ENCODE assay signal across 16 cellular contexts in the genomic region with DNA sequence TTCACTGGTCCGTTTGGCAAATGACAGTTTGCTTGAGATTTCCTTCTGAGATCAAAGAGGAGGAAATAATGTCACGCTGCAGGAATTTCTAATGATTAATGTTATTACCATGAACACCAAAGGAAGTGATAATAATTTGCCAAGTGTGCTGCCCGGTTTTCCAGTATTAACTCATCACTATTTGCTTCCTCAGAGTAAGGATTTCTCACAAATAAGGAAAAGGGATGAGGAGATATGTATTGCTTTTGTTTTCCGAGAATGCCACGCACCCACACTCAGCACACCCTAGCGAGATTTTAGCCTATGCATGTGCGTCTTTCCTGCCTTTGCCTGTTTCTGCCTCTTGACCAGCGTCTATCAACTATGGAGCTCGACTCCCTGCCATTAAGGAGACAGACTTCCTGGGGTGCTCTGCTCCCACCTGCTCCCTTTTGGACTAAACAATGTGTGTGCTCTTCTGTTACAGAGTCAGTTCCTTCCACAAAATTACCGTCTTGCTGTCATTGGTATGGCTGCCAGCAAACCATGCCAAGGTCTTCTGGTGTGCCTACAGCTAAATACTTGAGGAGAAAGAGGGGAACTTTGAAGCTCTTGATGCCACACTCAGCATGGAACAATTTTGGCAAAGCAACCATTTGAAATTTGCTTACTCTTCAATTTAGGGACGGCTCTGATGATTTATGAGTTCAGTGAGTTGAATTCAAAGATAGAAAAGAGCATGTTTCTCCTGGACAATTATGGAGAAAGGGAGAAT.
DNase-seq lines count a peak whose midpoint lies in the region; ATAC-seq, FAIRE-seq and TF ChIP-seq lines count a peak whose summit lies in the region.
"Had no signal": no experiment of that assay in that cellular context is flagged by ENCODE, and none has a peak within 500 bp of the region (broad histone marks: within the 10 kb centered on the region; RNA-seq: fewer than 3 reads in every experiment).

No MANE protein-coding gene starts in this region.

- no peak overlapping the region for H2BK12ac ChIP-seq in H1 (ENCODE audit: low read depth, low read length)

- no peaks in the 10 kb centered on the region for H3K9me3 ChIP-seq in H1 (ENCODE audit: insufficient read depth in 2 of 2, low read depth in 1 of 2, low read length in 1 of 2)
- no peaks in the 10 kb centered on the region for H3K9me3 ChIP-seq in osteoblast (ENCODE audit: low read depth, low read length)
- H3K9me3 ChIP-seq: esophagus muscularis mucosa had no signal

- no peak overlapping the region for H2AK5ac ChIP-seq in H1 (ENCODE audit: low read depth, low read length)

- CTCF ChIA-PET in H1 (lab: Charles Lee; ENCODE audit: partially characterized antibody) = no interaction called here

- TF ChIP-seq EP300 in H1 (IDR thresholded peaks at IDR 0.05; ENCODE audit: borderline replicate concordance in 1 of 2, low read depth in 2 of 2, low read length in 2 of 2) = no peak

- H3K18ac ChIP-seq in H1 (ENCODE audit: extremely low read depth, low read length) = no peak overlapping the region

- TF ChIP-seq CTCF in H1 (IDR thresholded peaks at IDR 0.05; ENCODE audit: control extremely low read depth in 1 of 3, insufficient read depth in 1 of 3, low read depth in 1 of 3, low read length in 3 of 3) (no peak), osteoblast (IDR thresholded peaks at IDR 0.05; ENCODE audit: extremely low read depth, low read depth, low read length) (no peak)

- POLR2A ChIA-PET in H1 (lab: Charles Lee; ENCODE audit: partially characterized antibody) = no interaction called here

- H2BK5ac ChIP-seq in H1 (ENCODE audit: low read depth, low read length) = no peak overlapping the region

- TF ChIP-seq POLR2A in H1 (IDR thresholded peaks at IDR 0.05; ENCODE audit: control extremely low read depth in 1 of 2, low read depth in 2 of 2, low read length in 2 of 2) = no peak

- H3K9ac ChIP-seq in H1 (replicated peaks in 1 of 4; ENCODE audit: extremely low read depth in 1 of 4, low read depth in 3 of 4, low read length in 3 of 4) = no peak overlapping the region

- H3K4ac ChIP-seq in H1 (replicated peaks; ENCODE audit: insufficient read length, low read depth, low read length) = no peak overlapping the region

- H3K27me3 ChIP-seq in H1 (replicated peaks in 1 of 4; ENCODE audit: control insufficient read depth in 3 of 4, extremely low read depth in 1 of 4, insufficient read depth in 3 of 4, low read length in 3 of 4) (no peaks in the 10 kb centered on the region), osteoblast (ENCODE audit: insufficient read depth, low read length) (no peaks in the 10 kb centered on the region)
- H3K27me3 ChIP-seq: esophagus muscularis mucosa had no signal

- H3K79me1 ChIP-seq in H1 (ENCODE audit: low read depth, low read length) = no peaks in the 10 kb centered on the region

- H2BK15ac ChIP-seq in H1 (ENCODE audit: low read length) = no peak overlapping the region

- no peak overlapping the region for H3K4me3 ChIP-seq in H1 (ENCODE audit: extremely low read depth in 1 of 4, insufficient read depth in 2 of 4, low read depth in 3 of 4, low read length in 4 of 4)
- peak overlapping the region; percentile 9 for H3K4me3 ChIP-seq in osteoblast (ENCODE audit: insufficient read depth, low read length)
- H3K4me3 ChIP-seq: esophagus muscularis mucosa had no signal

- H4K5ac ChIP-seq in H1 (ENCODE audit: insufficient read length, low read depth, low read length) = no peak overlapping the region

- no peaks in the 10 kb centered on the region for H4K20me1 ChIP-seq in H1 (replicated peaks in 1 of 2; ENCODE audit: control insufficient read depth in 1 of 2, insufficient read depth in 2 of 2, low read length in 2 of 2)
- H4K20me1 ChIP-seq in osteoblast (ENCODE audit: insufficient read depth, low read length) = no peaks in the 10 kb centered on the region

- H3K36me3 ChIP-seq in H1 (ENCODE audit: control insufficient read depth in 2 of 4, insufficient read depth in 4 of 4, low read length in 3 of 4) = no peaks in the 10 kb centered on the region
- H3K36me3 ChIP-seq in osteoblast (ENCODE audit: insufficient read depth, low read length) = no peaks in the 10 kb centered on the region
- H3K36me3 ChIP-seq: esophagus muscularis mucosa had no signal

- H3K4me1 ChIP-seq in H1 (replicated peaks in 1 of 4; ENCODE audit: control insufficient read depth in 3 of 4, insufficient read depth in 4 of 4, low read length in 3 of 4) = no peaks in the 10 kb centered on the region; a peak in 1 of 7 replicates
- H3K4me1 ChIP-seq in osteoblast (ENCODE audit: insufficient read depth, low read length) = peaks cover 27% of the 10 kb centered on the region

- no peak overlapping the region for H2BK120ac ChIP-seq in H1 (replicated peaks; ENCODE audit: low read depth, low read length)

- no peak overlapping the region for H4K8ac ChIP-seq in H1 (ENCODE audit: extremely low read depth, insufficient read depth, low read length)

- no peak overlapping the region for H2BK20ac ChIP-seq in H1 (ENCODE audit: low read length)

- 0 out of 2 replicates have a peak overlapping the region, but pooled peaks have one; percentile 55 for H2AFZ ChIP-seq in H1 (ENCODE audit: low read length)
- H2AFZ ChIP-seq in osteoblast (ENCODE audit: low read length) = peak overlapping the region; percentile 27

- H3K27ac ChIP-seq in H1 (ENCODE audit: low read depth, low read length) = no peak overlapping the region
- peak overlapping the region; percentile 67 for H3K27ac ChIP-seq in osteoblast (ENCODE audit: low read depth, low read length)
- H3K27ac ChIP-seq: esophagus muscularis mucosa had no signal

- WGBS in H1 (ENCODE audit: extremely low coverage in 1 of 2, insufficient coverage in 1 of 2, insufficient read length in 1 of 2, insufficient replicate concordance in 2 of 2, low coverage in 1 of 2, low lambda C conversion rate in 2 of 2, missing lambda C conversion rate in 1 of 2), 2 experiments = 86% methylated on average over 11 of the region's 11 CpGs; no CpG with 5 or more reads in 1 of the 2 experiments

- no peak for FAIRE-seq in H1 (lab: Jason Lieb, UNC)
- FAIRE-seq: GM19239 had no signal

- H3K14ac ChIP-seq in H1 (ENCODE audit: insufficient read length) = no peak overlapping the region

- H3K56ac ChIP-seq in H1 (replicated peaks; ENCODE audit: insufficient read length, low read depth, low read length) = no peak overlapping the region

- no peak overlapping the region for H3K4me2 ChIP-seq in H1 (ENCODE audit: insufficient read depth in 1 of 2, low read depth in 2 of 2, low read length in 2 of 2)
- H3K4me2 ChIP-seq in osteoblast (ENCODE audit: insufficient read depth, low read length) = peak overlapping the region; percentile 44

- DNase-seq in COLO829 (ENCODE audit: low spot score) (peak; percentile 28), RPMI7951 (ENCODE audit: low read depth) (peak; percentile 66), H1 (ENCODE audit: low read depth in 1 of 2, low spot score in 2 of 2) (no peak), osteoblast (ENCODE audit: insufficient read length, low spot score, missing footprints) (no peak), SHP77 treated with DMSO at 0.1 percent for 48 hours (lab: John Stamatoyannopoulos, UW) (no peak)
- no peak for DNase-seq in stimulated activated CD4-positive, alpha-beta T cell treated with anti-CD3 and anti-CD28 coated beads, Interleukin-4, amount 100 ng/mL, for 4 hours
- DNase-seq: activated B cell treated with CpG ODN at 0.5 μM for 24 hours; activated T-cell treated with anti-CD3 and anti-CD28 coated beads, Interleukin-2, amount 50 U/mL, for 24 hours; anterior cingulate cortex; Kasumi-1; naive thymus-derived CD8-positive, alpha-beta T cell; stimulated activated CD4-positive, alpha-beta T cell treated with anti-CD3 and anti-CD28 coated beads, Interleukin-12 subunit alpha, Interleukin-12 subunit beta, amount 100 ng/mL, for 4 hours had no signal

- no peak for TF ChIP-seq RAD21 in H1 (IDR thresholded peaks at IDR 0.05 in 1 of 2, conservative IDR thresholded peaks at IDR 0.05 in 1 of 2; ENCODE audit: low read depth in 2 of 2, low read length in 2 of 2)

- H4K91ac ChIP-seq in H1 (replicated peaks; ENCODE audit: insufficient read length, low read length) = no peak overlapping the region

- H3K79me2 ChIP-seq in H1 (ENCODE audit: control insufficient read depth in 1 of 2, insufficient read depth in 2 of 2, low read length in 2 of 2) = no peaks in the 10 kb centered on the region
- H3K79me2 ChIP-seq in osteoblast (ENCODE audit: insufficient read depth, low read length) = no peaks in the 10 kb centered on the region

- H3K23me2 ChIP-seq in H1 (ENCODE audit: low read depth, low read length) = no peaks in the 10 kb centered on the region

- no peak overlapping the region for H3K23ac ChIP-seq in H1 (ENCODE audit: insufficient read length)

- ATAC-seq in GM21381 (IDR thresholded peaks at IDR 0.05; ENCODE audit: unreplicated experiment) (no peak), HG03196 (IDR thresholded peaks at IDR 0.05; ENCODE audit: unreplicated experiment) (no peak)
- ATAC-seq: naive thymus-derived CD8-positive, alpha-beta T cell had no signal

TF ChIP-seq in H1, 55 proteins besides CTCF, POLR2A, EP300 and RAD21:
- no peak for TF ChIP-seq NRF1 (IDR thresholded peaks at IDR 0.05; ENCODE audit: low read depth, low read length)
- no peak for TF ChIP-seq MAFK (IDR thresholded peaks at IDR 0.05; ENCODE audit: low read depth, low read length)

Comparison
In these comparisons a context has a peak if more than half of its experiments do, and no peak if none do; other contexts are left out.
1. DNase-seq: peak in COLO829 (single experiment) and RPMI7951 (single experiment); none in H1 (0 of 2), osteoblast (single experiment), SHP77 treated with DMSO at 0.1 percent for 48 hours (single experiment) and stimulated activated CD4-positive, alpha-beta T cell treated with anti-CD3 and anti-CD28 coated beads, Interleukin-4, amount 100 ng/mL, for 4 hours (0 of 2).